ENCODE assay signal across 9 cellular contexts in the genomic region with DNA sequence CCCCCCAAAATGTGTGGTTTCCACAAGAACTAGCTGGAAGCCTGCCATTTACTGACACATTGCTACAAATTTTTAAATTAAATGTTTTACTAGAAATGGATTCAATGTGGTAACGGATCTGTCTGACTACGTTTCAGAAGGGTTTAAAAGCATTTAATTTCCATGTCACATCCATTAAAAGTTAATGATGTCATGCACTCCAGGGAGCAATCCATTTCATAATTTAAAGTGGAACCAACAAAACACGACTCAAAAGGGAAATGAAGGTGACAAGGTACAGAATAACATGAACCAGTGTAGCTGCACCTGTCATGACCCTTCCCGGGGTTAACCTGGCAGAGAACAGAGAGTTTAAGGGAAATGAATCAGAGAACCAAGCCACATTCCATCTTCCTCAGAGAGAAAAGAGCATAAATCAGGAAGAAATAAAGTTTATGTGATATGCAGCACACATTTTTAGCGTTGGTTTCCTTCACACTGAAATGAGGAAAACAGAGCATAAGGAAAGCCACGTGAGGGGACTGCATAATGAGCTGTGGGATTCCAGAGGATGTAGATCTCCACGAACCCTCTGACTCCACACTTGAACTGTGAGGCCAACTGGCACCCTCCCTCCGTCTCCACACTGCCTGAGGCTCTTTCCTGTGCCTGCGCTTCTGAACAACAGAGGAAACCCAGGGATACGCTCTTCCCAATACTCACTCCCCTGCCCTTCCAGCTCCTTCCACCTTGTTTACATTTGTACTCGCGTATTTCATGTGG.
DNase-seq lines count a peak whose midpoint lies in the region; ATAC-seq and TF ChIP-seq lines count a peak whose summit lies in the region.
"Had no signal": no experiment of that assay in that cellular context is flagged by ENCODE, and none has a peak within 500 bp of the region (broad histone marks: within the 10 kb centered on the region; RNA-seq: fewer than 3 reads in every experiment).

No MANE protein-coding gene starts in this region.

- H3K27ac Mint-ChIP-seq in stimulated activated naive B cell treated with anti-CD40 and anti-IgM and Interleukin-4, amounts not matched to agents 10 μg/mL and 1 μg/mL and 100 μg/mL, for 72 hours = no peak overlapping the region

- H3K27ac ChIP-seq in iPS-20b (ENCODE audit: low read length) = no peak overlapping the region

- H3K9ac ChIP-seq in adipocyte (ENCODE audit: low read length) = peak overlapping the region; percentile 19
- H3K9ac ChIP-seq in iPS-20b (ENCODE audit: low read depth, low read length) = no peak overlapping the region

- H3K4me3 ChIP-seq in adipocyte (ENCODE audit: low read length) (peak overlapping the region; percentile 70), iPS-20b (ENCODE audit: low read length) (peak overlapping the region; percentile 23; the same call in 1 of the 2 replicates)

- peaks cover 0 to 4% of the 10 kb centered on the region in 2 donors for H3K9me3 Mint-ChIP-seq in stimulated activated naive B cell treated with anti-CD40 and anti-IgM and Interleukin-4, amounts not matched to agents 10 μg/mL and 1 μg/mL and 100 μg/mL, for 72 hours

- H3K27me3 ChIP-seq in adipocyte (replicated peaks; ENCODE audit: control insufficient read depth, insufficient read depth, low read length) (no peaks in the 10 kb centered on the region), iPS-20b (ENCODE audit: insufficient read depth, low read length) (no peaks in the 10 kb centered on the region)

- no peak for ATAC-seq in stimulated activated naive B cell treated with anti-CD40 and anti-IgM and Interleukin-4, amounts not matched to agents 10 μg/mL and 1 μg/mL and 100 μg/mL, for 72 hours (replicated peaks)
- no peak for ATAC-seq in HG03159 (IDR thresholded peaks at IDR 0.05; ENCODE audit: unreplicated experiment)

- H3K4me1 ChIP-seq in adipocyte (ENCODE audit: control insufficient read depth, insufficient read depth, low read length) = peaks cover 8% of the 10 kb centered on the region
- H3K4me1 ChIP-seq in iPS-20b (ENCODE audit: insufficient read depth, low read length) = no peaks in the 10 kb centered on the region

- TF ChIP-seq CTCF in GM13976 (IDR thresholded peaks at IDR 0.05; ENCODE audit: borderline replicate concordance, control extremely low read depth, extremely low read depth, insufficient read depth, missing control alignments) = no peak

- H3K27me3 Mint-ChIP-seq in stimulated activated naive B cell treated with anti-CD40 and anti-IgM and Interleukin-4, amounts not matched to agents 10 μg/mL and 1 μg/mL and 100 μg/mL, for 72 hours = peaks cover 6 to 18% of the 10 kb centered on the region in 2 donors

- H3K4me1 Mint-ChIP-seq in stimulated activated naive B cell treated with anti-CD40 and anti-IgM and Interleukin-4, amounts not matched to agents 10 μg/mL and 1 μg/mL and 100 μg/mL, for 72 hours = peaks cover 3 to 6% of the 10 kb centered on the region in 2 donors

- H3K4me3 Mint-ChIP-seq in stimulated activated naive B cell treated with anti-CD40 and anti-IgM and Interleukin-4, amounts not matched to agents 10 μg/mL and 1 μg/mL and 100 μg/mL, for 72 hours = no peak overlapping the region

- H3K36me3 Mint-ChIP-seq in stimulated activated naive B cell treated with anti-CD40 and anti-IgM and Interleukin-4, amounts not matched to agents 10 μg/mL and 1 μg/mL and 100 μg/mL, for 72 hours = no peaks in the 10 kb centered on the region

- H3K36me3 ChIP-seq in adipocyte (ENCODE audit: control insufficient read depth, insufficient read depth, low read length, severe bottlenecking) (no peaks in the 10 kb centered on the region), iPS-20b (ENCODE audit: insufficient read depth, low read depth, low read length) (no peaks in the 10 kb centered on the region)

- in situ Hi-C loops in GM13976 (cut with MboI; ENCODE audit: low sequenced_read_pairs, unreplicated experiment) = no loop called here

- H3K9me3 ChIP-seq in adipocyte (ENCODE audit: control insufficient read depth, low read length) (no peaks in the 10 kb centered on the region), iPS-20b (ENCODE audit: insufficient read depth, low read depth, low read length) (no peaks in the 10 kb centered on the region; the same call in 1 of the 2 replicates)

- DNase-seq in NCI-H1092 treated with DMSO at 0.1 percent for 48 hours (lab: John Stamatoyannopoulos, UW) = peak; percentile 94
- DNase-seq in NCI-H1092 (lab: John Stamatoyannopoulos, UW) = no peak
- peak; percentile 72 for DNase-seq in adipocyte (ENCODE audit: low read depth)
- DNase-seq in stromal cell of bone marrow (ENCODE audit: low read depth) = peak; percentile 41
- DNase-seq in stimulated activated naive B cell treated with anti-CD40 and anti-IgM and Interleukin-4, amounts not matched to agents 10 μg/mL and 1 μg/mL and 100 μg/mL, for 72 hours = no peak
- no peak for DNase-seq in GM13976 (ENCODE audit: low spot score)
- DNase-seq: hippocampal formation had no signal

Comparison
In these comparisons a context has a peak if more than half of its experiments do, and no peak if none do; other contexts are left out.
1. DNase-seq: peak in NCI-H1092 treated with DMSO at 0.1 percent for 48 hours (single experiment), adipocyte (single experiment) and stromal cell of bone marrow (single experiment); none in NCI-H1092 (single experiment), stimulated activated naive B cell treated with anti-CD40 and anti-IgM and Interleukin-4, amounts not matched to agents 10 μg/mL and 1 μg/mL and 100 μg/mL, for 72 hours (single experiment) and GM13976 (single experiment).